Comparison of ENCODE assay signal across 8 cellular contexts in the genomic region with DNA sequence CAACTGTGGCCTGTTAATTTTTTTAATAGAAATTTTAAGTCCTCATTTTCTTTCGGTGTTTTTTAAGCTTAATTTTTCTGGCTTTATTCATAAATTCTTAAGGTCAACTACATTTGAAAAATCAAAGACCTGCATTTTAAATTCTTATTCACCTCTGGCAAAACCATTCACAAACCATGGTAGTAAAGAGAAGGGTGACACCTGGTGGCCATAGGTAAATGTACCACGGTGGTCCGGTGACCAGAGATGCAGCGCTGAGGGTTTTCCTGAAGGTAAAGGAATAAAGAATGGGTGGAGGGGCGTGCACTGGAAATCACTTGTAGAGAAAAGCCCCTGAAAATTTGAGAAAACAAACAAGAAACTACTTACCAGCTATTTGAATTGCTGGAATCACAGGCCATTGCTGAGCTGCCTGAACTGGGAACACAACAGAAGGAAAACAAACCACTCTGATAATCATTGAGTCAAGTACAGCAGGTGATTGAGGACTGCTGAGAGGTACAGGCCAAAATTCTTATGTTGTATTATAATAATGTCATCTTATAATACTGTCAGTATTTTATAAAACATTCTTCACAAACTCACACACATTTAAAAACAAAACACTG. TPM values are rescaled to one million over a fixed set of nuclear protein-coding genes. Genes with fewer than 3 reads are reported as not detected.
A peak's percentile ranks its signal among the peaks of the same experiment; 100 is the strongest.
DNase-seq lines count a peak whose midpoint lies in the region; ATAC-seq lines count a peak whose summit lies in the region.

No MANE protein-coding gene starts in this region.

- in situ Hi-C loops in SK-MEL-5 (cut with HindIII; ENCODE audit: low pct_unique_long_range_greater_than_20kb, low sequenced_read_pairs), result loop anchor here (5.0 kb wide), 1 partner anchor 35 kb away; no protein-coding TSS in a partner anchor

- ATAC-seq in HG02798 (IDR thresholded peaks at IDR 0.05; ENCODE audit: poor library complexity, unreplicated experiment) (no peak), GM21825 (IDR thresholded peaks at IDR 0.05; ENCODE audit: unreplicated experiment) (no peak)

- peak; percentile 78 for DNase-seq in ELR (ENCODE audit: low read depth)
- DNase-seq in LHCN-M2 (ENCODE audit: low read depth), result peak; percentile 51
- peak; percentile 84 for DNase-seq in SK-MEL-5 (ENCODE audit: low read depth, low spot score)
- peak; percentile 86 for DNase-seq in activated effector memory CD4-positive, alpha-beta T cell treated with anti-CD3 and anti-CD28 coated beads, Interleukin-2, amount 50 U/mL, for 16 hours
- DNase-seq in germinal center (ENCODE audit: low spot score), result peak; percentile 45
- peak; percentile 76 for DNase-seq in pons (ENCODE audit: low spot score)

RNA-seq across cellular contexts. Expression of a gene that starts 10.1 kb away (rescaled TPM):
- 11.5 and 12.5 TPM in 2 replicates for total RNA-seq in LHCN-M2 (2014; rRNA removed)
- 11.7 TPM for polyA plus RNA-seq in LHCN-M2 (2012)
- 15.8 and 16.1 TPM in 2 replicates for total RNA-seq in SK-MEL-5 (2014; rRNA removed; shearing (Covaris generic))
- polyA plus RNA-seq in SK-MEL-5 (2015; cell fraction: cytosol; rRNA removed), result 16.0 and 25.4 TPM in 2 replicates
- 22.9 and 27.6 TPM in 2 replicates for polyA plus RNA-seq in SK-MEL-5 (2015; cell fraction: nucleus; rRNA removed)
